12 cellular contexts compared by ENCODE assay signal in genomic region chr14:50920482-50921225, GRCh38. TPM values are rescaled to one million over a fixed set of nuclear protein-coding genes. Genes with fewer than 3 reads are reported as not detected.
DNase-seq lines count a peak whose midpoint lies in the region; TF ChIP-seq lines count a peak whose summit lies in the region.
"Had no signal": no experiment of that assay in that cellular context is flagged by ENCODE, and none has a peak within 500 bp of the region (broad histone marks: within the 10 kb centered on the region; RNA-seq: fewer than 3 reads in every experiment).

No MANE protein-coding gene starts in this region.

- no peak for TF ChIP-seq CTCF in tibial nerve (IDR thresholded peaks at IDR 0.05)
- TF ChIP-seq CTCF in WERI-Rb-1 (IDR thresholded peaks at IDR 0.05; ENCODE audit: low read depth, low read length): no peak

- POLR2A ChIA-PET in activated CD4-positive, alpha-beta T cell treated with anti-CD3 and anti-CD28 coated beads, Interleukin-2, amount 10 ng/mL, durations not matched to agents 7 days and 5 days (lab: Charles Lee): no interaction called here

- no peaks in the 10 kb centered on the region for H3K9me3 ChIP-seq in tibial nerve
- H3K9me3 ChIP-seq in WERI-Rb-1 (ENCODE audit: severe bottlenecking): no peaks in the 10 kb centered on the region
- H3K9me3 ChIP-seq: thoracic aorta had no signal

- no peak overlapping the region for H3K27ac Mint-ChIP-seq in activated CD4-positive, alpha-beta T cell treated with anti-CD3 and anti-CD28 coated beads, Interleukin-2, amount 10 ng/mL, durations not matched to agents 7 days and 5 days

- TF ChIP-seq EP300 in tibial nerve (IDR thresholded peaks at IDR 0.05): no peak

- H3K4me3 Mint-ChIP-seq in activated CD4-positive, alpha-beta T cell treated with anti-CD3 and anti-CD28 coated beads, Interleukin-2, amount 10 ng/mL, durations not matched to agents 7 days and 5 days: no peak overlapping the region

- no peaks in the 10 kb centered on the region for H3K36me3 Mint-ChIP-seq in activated CD4-positive, alpha-beta T cell treated with anti-CD3 and anti-CD28 coated beads, Interleukin-2, amount 10 ng/mL, durations not matched to agents 7 days and 5 days (ENCODE audit: low read depth)

- peaks cover 0 to 9% (median 0%) of the 10 kb centered on the region in 4 donors for H3K4me1 ChIP-seq in tibial nerve

- DNase-seq in NCI-H748 (lab: John Stamatoyannopoulos, UW; ENCODE audit: unreplicated experiment): peak; percentile 36
- no peak for DNase-seq in NCI-H748 treated with DMSO at 0.1 percent for 48 hours (lab: John Stamatoyannopoulos, UW)
- peak; percentile 82 for DNase-seq in SW480 (ENCODE audit: low spot score)
- DNase-seq in glomerular visceral epithelial cell (ENCODE audit: extremely low spot score): peak; percentile 66
- DNase-seq in tibial nerve (ENCODE audit: low spot score in 2 of 2): no peak
- no peak for DNase-seq in NCI-H2196 treated with DMSO at 0.1 percent for 48 hours (lab: John Stamatoyannopoulos, UW; ENCODE audit: unreplicated experiment)
- no peak for DNase-seq in WERI-Rb-1
- DNase-seq in activated CD4-positive, alpha-beta T cell treated with anti-CD3 and anti-CD28 coated beads, Interleukin-2, amount 10 ng/mL, durations not matched to agents 7 days and 5 days: no peak
- DNase-seq: activated CD4-positive, alpha-beta T cell treated with anti-CD3 and anti-CD28 coated beads for 4 hours; AML-193; amygdala had no signal

- H3K27me3 Mint-ChIP-seq in activated CD4-positive, alpha-beta T cell treated with anti-CD3 and anti-CD28 coated beads, Interleukin-2, amount 10 ng/mL, durations not matched to agents 7 days and 5 days: peaks cover 5% of the 10 kb centered on the region

- no peaks in the 10 kb centered on the region for H3K9me3 Mint-ChIP-seq in activated CD4-positive, alpha-beta T cell treated with anti-CD3 and anti-CD28 coated beads, Interleukin-2, amount 10 ng/mL, durations not matched to agents 7 days and 5 days

- peak overlapping the region in 3 of 4 donors; percentile 7 to 74 (median 64) for H3K27ac ChIP-seq in tibial nerve
- H3K27ac ChIP-seq in WERI-Rb-1: no peak overlapping the region
- H3K27ac ChIP-seq: thoracic aorta had no signal

- no peak for TF ChIP-seq POLR2A in tibial nerve (IDR thresholded peaks at IDR 0.05)

- H3K4me3 ChIP-seq in tibial nerve: no peak overlapping the region
- no peak overlapping the region for H3K4me3 ChIP-seq in WERI-Rb-1 (ENCODE audit: low read depth, low read length)
- H3K4me3 ChIP-seq: thoracic aorta had no signal

- CTCF ChIA-PET in activated CD4-positive, alpha-beta T cell treated with anti-CD3 and anti-CD28 coated beads, Interleukin-2, amount 10 ng/mL, durations not matched to agents 7 days and 5 days (lab: Charles Lee): interaction anchor here (1.0 to 1.2 kb wide), 2 partner anchors 13 to 16 kb away, joined by 3 read pairs; no protein-coding TSS in a partner anchor

- WGBS in tibial nerve, 2 donors: 33 to 38% methylated on average over 9 of the region's 9 CpGs

- H3K27me3 ChIP-seq in tibial nerve (no peaks in the 10 kb centered on the region), WERI-Rb-1 (ENCODE audit: insufficient read depth, low read depth, severe bottlenecking) (no peaks in the 10 kb centered on the region)

- no peaks in the 10 kb centered on the region for H3K4me1 Mint-ChIP-seq in activated CD4-positive, alpha-beta T cell treated with anti-CD3 and anti-CD28 coated beads, Interleukin-2, amount 10 ng/mL, durations not matched to agents 7 days and 5 days

- H3K36me3 ChIP-seq in tibial nerve (peaks cover 0 to 83% (median 0%) of the 10 kb centered on the region in 3 donors), WERI-Rb-1 (no peaks in the 10 kb centered on the region)

RNA-seq across cellular contexts. Expression of gene PYGL, which starts 23.6 kb away (rescaled TPM):
- total RNA-seq in tibial nerve: 100 to 1,000 TPM in 1 of 4 donors, 10 to 100 TPM in 3; 50.0 to 112 (median 74.3) TPM
- not detected for total RNA-seq in activated CD4-positive, alpha-beta T cell treated with anti-CD3 and anti-CD28 coated beads, Interleukin-2, amount 10 ng/mL, durations not matched to agents 7 days and 5 days

RNA-seq across cellular contexts. Expression of gene ABHD12B, which starts 48.8 kb away (rescaled TPM):
- total RNA-seq in tibial nerve: not detected
- total RNA-seq in activated CD4-positive, alpha-beta T cell treated with anti-CD3 and anti-CD28 coated beads, Interleukin-2, amount 10 ng/mL, durations not matched to agents 7 days and 5 days: not detected
- total RNA-seq: thoracic aorta had no signal

Comparison
In these comparisons a context has a peak if more than half of its experiments do, and no peak if none do; other contexts are left out.
1. DNase-seq: peak in NCI-H748 (single experiment), SW480 (single experiment) and glomerular visceral epithelial cell (single experiment); none in NCI-H748 treated with DMSO at 0.1 percent for 48 hours (single experiment), tibial nerve (0 of 2), NCI-H2196 treated with DMSO at 0.1 percent for 48 hours (single experiment), WERI-Rb-1 (single experiment) and activated CD4-positive, alpha-beta T cell treated with anti-CD3 and anti-CD28 coated beads, Interleukin-2, amount 10 ng/mL, durations not matched to agents 7 days and 5 days (single experiment).
2. RNA of gene PYGL, which starts 23.6 kb away (total RNA-seq): 50.0 to 112 TPM in tibial nerve; not detected in activated CD4-positive, alpha-beta T cell treated with anti-CD3 and anti-CD28 coated beads, Interleukin-2, amount 10 ng/mL, durations not matched to agents 7 days and 5 days; every median in the first group is over 10 times any median in the second.